Comparison of ENCODE assay signal across 12 cellular contexts in the genomic region with DNA sequence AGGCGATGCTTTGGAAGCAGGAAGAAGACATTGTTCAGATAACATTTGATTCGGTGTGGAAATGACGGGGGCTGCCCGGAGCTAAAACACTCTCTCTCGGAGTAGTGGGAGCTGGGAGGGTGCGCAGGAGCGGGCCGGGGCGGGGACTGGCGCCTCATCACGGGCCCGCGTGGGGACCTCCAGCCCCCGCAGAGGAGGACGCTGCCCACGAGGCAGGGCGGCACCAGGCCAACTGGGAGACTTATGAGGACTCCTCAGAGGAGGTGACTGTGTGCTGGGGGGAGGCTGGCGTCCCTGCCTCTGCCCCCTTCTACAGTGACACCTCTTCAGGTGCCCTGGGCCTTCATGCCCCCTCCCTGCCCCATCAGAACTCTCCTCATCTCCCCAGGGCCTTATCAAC. TPM values are rescaled to one million over a fixed set of nuclear protein-coding genes. Genes with fewer than 3 reads are reported as not detected.
DNase-seq lines count a peak whose midpoint lies in the region; ATAC-seq, FAIRE-seq and TF ChIP-seq lines count a peak whose summit lies in the region.
"Had no signal": no experiment of that assay in that cellular context is flagged by ENCODE, and none has a peak within 500 bp of the region (broad histone marks: within the 10 kb centered on the region; RNA-seq: fewer than 3 reads in every experiment).

No MANE protein-coding gene starts in this region.

- H3K4ac ChIP-seq in mesenchymal stem cell (ENCODE audit: low read depth in 1 of 2, low read length in 2 of 2): no peak overlapping the region

- H3K27ac Mint-ChIP-seq in T-helper 17 cell: no peak overlapping the region

- peaks cover 4% of the 10 kb centered on the region for H3K4me1 Mint-ChIP-seq in T-helper 17 cell

- H3K9ac ChIP-seq in endothelial cell of umbilical vein (replicated peaks; ENCODE audit: extremely low read depth, insufficient read depth, low read length) (peak overlapping the region; percentile 3), mesenchymal stem cell (ENCODE audit: low read length) (peak overlapping the region; percentile 77)

- no peaks in the 10 kb centered on the region for H3K9me3 ChIP-seq in T-helper 17 cell (ENCODE audit: control insufficient read depth, low read length, poor library complexity, severe bottlenecking)
- H3K9me3 ChIP-seq in endothelial cell of umbilical vein (replicated peaks; ENCODE audit: control insufficient read depth, insufficient read depth, low read length): no peaks in the 10 kb centered on the region
- H3K9me3 ChIP-seq in mesenchymal stem cell (ENCODE audit: control insufficient read depth, low read length): no peaks in the 10 kb centered on the region
- no peaks in the 10 kb centered on the region for H3K9me3 ChIP-seq in thoracic aorta
- H3K9me3 ChIP-seq: Caco-2 had no signal

- H2BK12ac ChIP-seq in mesenchymal stem cell (ENCODE audit: low read length in 2 of 2): no peak overlapping the region

- peaks cover 0 to 2% of the 10 kb centered on the region in 2 experiments for H3K27me3 ChIP-seq in endothelial cell of umbilical vein (ENCODE audit: control insufficient read depth in 2 of 2, insufficient read depth in 2 of 2, low read length in 2 of 2)
- H3K27me3 ChIP-seq in mesenchymal stem cell (ENCODE audit: control insufficient read depth in 1 of 2, insufficient read depth in 1 of 2, low read length in 2 of 2): no peaks in the 10 kb centered on the region
- no peaks in the 10 kb centered on the region for H3K27me3 ChIP-seq in thoracic aorta (replicated peaks; ENCODE audit: insufficient read depth)
- H3K27me3 ChIP-seq: cardiac muscle cell had no signal

- no peak overlapping the region for H2BK5ac ChIP-seq in mesenchymal stem cell (ENCODE audit: low read depth, low read length, poor library complexity, severe bottlenecking)

- no peak overlapping the region for H2AK5ac ChIP-seq in mesenchymal stem cell (ENCODE audit: low read length, severe bottlenecking)

- no peak overlapping the region for H4K8ac ChIP-seq in mesenchymal stem cell (ENCODE audit: low read length)

- H2AFZ ChIP-seq in endothelial cell of umbilical vein (ENCODE audit: low read depth, low read length): peak overlapping the region; percentile 90
- no peak overlapping the region for H2AFZ ChIP-seq in mesenchymal stem cell (ENCODE audit: low read depth, low read length)

- no peak overlapping the region for H4K91ac ChIP-seq in mesenchymal stem cell (ENCODE audit: low read length)

- no peaks in the 10 kb centered on the region for H3K79me2 ChIP-seq in endothelial cell of umbilical vein (ENCODE audit: control insufficient read depth, insufficient read depth, low read length)

- no peaks in the 10 kb centered on the region for H4K20me1 ChIP-seq in endothelial cell of umbilical vein (replicated peaks; ENCODE audit: control insufficient read depth, extremely low read depth, insufficient read depth, low read length)

- H3K4me3 ChIP-seq in endothelial cell of umbilical vein (replicated peaks in 1 of 3; ENCODE audit: insufficient read depth in 1 of 3, low read depth in 1 of 3, low read length in 3 of 3): peak overlapping the region in 2 of 3 experiments; percentile 14 to 32
- H3K4me3 ChIP-seq in mesenchymal stem cell (ENCODE audit: insufficient read depth in 1 of 2, low read depth in 1 of 2, low read length in 2 of 2): peak overlapping the region in 1 of 2 experiments; percentile 73
- peak overlapping the region; percentile 83 for H3K4me3 ChIP-seq in thoracic aorta
- H3K4me3 ChIP-seq: cardiac muscle cell had no signal

- H3K27ac ChIP-seq in endothelial cell of umbilical vein (ENCODE audit: insufficient read depth, low read depth, low read length): no peak overlapping the region
- no peak overlapping the region for H3K27ac ChIP-seq in mesenchymal stem cell (ENCODE audit: low read length, poor library complexity, severe bottlenecking)
- H3K27ac ChIP-seq in thoracic aorta: peak overlapping the region in 1 of 2 donors; percentile 49
- H3K27ac ChIP-seq: cardiac muscle cell had no signal

- DNase-seq in T-helper 17 cell (no peak), endothelial cell of umbilical vein (ENCODE audit: low read depth, low spot score) (no peak), mesenchymal stem cell (no peak), thoracic aorta (ENCODE audit: low spot score) (no peak), posterior vena cava (ENCODE audit: low spot score) (no peak), NCI-H510A treated with DMSO at 0.1 percent for 48 hours (lab: John Stamatoyannopoulos, UW) (no peak)
- DNase-seq: Caco-2; NCI-H2171; stimulated activated naive CD4-positive, alpha-beta T cell had no signal

- H3K79me1 ChIP-seq in mesenchymal stem cell (replicated peaks; ENCODE audit: low read length, poor library complexity, severe bottlenecking): no peaks in the 10 kb centered on the region

- TF ChIP-seq POLR2A in endothelial cell of umbilical vein (IDR thresholded peaks at IDR 0.05; ENCODE audit: low read depth, low read length): no peak

- no peak overlapping the region for H3K23ac ChIP-seq in mesenchymal stem cell (ENCODE audit: low read length in 2 of 2)

- H2BK15ac ChIP-seq in mesenchymal stem cell (ENCODE audit: low read depth, poor library complexity, severe bottlenecking): no peak overlapping the region

- intact Hi-C loops in endothelial cell of umbilical vein (cut with micrococcal nuclease): no loop called here
- intact Hi-C loops in posterior vena cava (cut with DNase I): no loop called here

- FAIRE-seq in endothelial cell of umbilical vein (lab: Jason Lieb, UNC): no peak

- 88% methylated on average over 11 of the region's 18 CpGs for WGBS in mesenchymal stem cell

- peaks cover 15% of the 10 kb centered on the region for H3K4me1 ChIP-seq in endothelial cell of umbilical vein (ENCODE audit: control insufficient read depth, extremely low read depth, insufficient read depth, low read length)
- no peaks in the 10 kb centered on the region for H3K4me1 ChIP-seq in mesenchymal stem cell (ENCODE audit: control insufficient read depth, insufficient read depth, low read depth, low read length)
- no peaks in the 10 kb centered on the region for H3K4me1 ChIP-seq in thoracic aorta (ENCODE audit: control insufficient read depth in 1 of 2, low read depth in 2 of 2)

- H3K27me3 Mint-ChIP-seq in T-helper 17 cell: peaks cover 45% of the 10 kb centered on the region

- CTCF ChIA-PET in endothelial cell of umbilical vein (lab: Charles Lee): no interaction called here

- H3K14ac ChIP-seq in mesenchymal stem cell (ENCODE audit: low read length in 2 of 2): no peak overlapping the region

- TF ChIP-seq CTCF in endothelial cell of umbilical vein (IDR thresholded peaks at IDR 0.05; ENCODE audit: extremely low read depth in 1 of 2, insufficient read depth in 1 of 2, low read depth in 1 of 2, low read length in 2 of 2) (no peak), thoracic aorta (IDR thresholded peaks at IDR 0.05) (no peak)

- no peaks in the 10 kb centered on the region for H3K36me3 ChIP-seq in endothelial cell of umbilical vein (ENCODE audit: control insufficient read depth in 2 of 2, extremely low read depth in 1 of 2, insufficient read depth in 2 of 2, low read length in 2 of 2)
- no peaks in the 10 kb centered on the region for H3K36me3 ChIP-seq in mesenchymal stem cell (ENCODE audit: control insufficient read depth in 1 of 2, insufficient read depth in 2 of 2, low read depth in 1 of 2, low read length in 2 of 2)
- H3K36me3 ChIP-seq in thoracic aorta: no peaks in the 10 kb centered on the region
- H3K36me3 ChIP-seq: cardiac muscle cell had no signal

- H3K4me2 ChIP-seq in endothelial cell of umbilical vein (ENCODE audit: insufficient read depth, low read length) (peak overlapping the region; percentile 77), mesenchymal stem cell (ENCODE audit: low read length, poor library complexity, severe bottlenecking) (no peak overlapping the region)

- POLR2A ChIA-PET in endothelial cell of umbilical vein (lab: Charles Lee): no interaction called here

- no peak overlapping the region for H2BK120ac ChIP-seq in mesenchymal stem cell (ENCODE audit: low read depth, low read length)

- H3K36me3 Mint-ChIP-seq in T-helper 17 cell (ENCODE audit: low read depth): no peaks in the 10 kb centered on the region

- H3K9me1 ChIP-seq in endothelial cell of umbilical vein (replicated peaks; ENCODE audit: control insufficient read depth, extremely low read depth, insufficient read depth, low read length): no peaks in the 10 kb centered on the region

- no TSS peak for BruUV-seq in endothelial cell of umbilical vein (replicated peaks; lab: Mats Ljungman, UMichigan)

- ATAC-seq in T-helper 17 cell (no peak), thoracic aorta (ENCODE audit: insufficient number of reproducible peaks, low FRiP score, low read depth) (no peak), HG02759 (IDR thresholded peaks at IDR 0.05; ENCODE audit: unreplicated experiment) (no peak), HG02870 (IDR thresholded peaks at IDR 0.05; ENCODE audit: unreplicated experiment) (no peak)

- no peak overlapping the region for H3K18ac ChIP-seq in mesenchymal stem cell (ENCODE audit: low read depth in 1 of 2, low read length in 2 of 2)

- dilution Hi-C loops in endothelial cell of umbilical vein (cut with MboI; ENCODE audit: extremely low pct_ligation_motif_present, low sequenced_read_pairs): no loop called here

- H3K4me3 Mint-ChIP-seq in T-helper 17 cell: peak overlapping the region; percentile 64

RNA-seq across cellular contexts. Expression of a gene that starts 15.2 kb away (rescaled TPM):
- total RNA-seq in T-helper 17 cell (under 1 TPM; 0.12 to 0.21 TPM), endothelial cell of umbilical vein (not detected in 2 replicates), thoracic aorta (1 to 10 TPM in 1 of 2 donors, under 1 TPM in 1; 0.68 to 1.6 TPM), posterior vena cava (1 to 10 TPM; 1.9 to 2.7 TPM)
- not detected in 2 replicates for polyA plus RNA-seq in endothelial cell of umbilical vein
- polyA plus RNA-seq in endothelial cell of umbilical vein (2011; cell fraction: cytosol; rRNA removed): not detected in 2 replicates
- not detected in 2 replicates for polyA plus RNA-seq in endothelial cell of umbilical vein (2011; cell fraction: nucleus; rRNA removed)
- polyA plus RNA-seq in endothelial cell of umbilical vein (2012): not detected in 2 replicates
- not detected in 2 replicates for polyA minus RNA-seq in endothelial cell of umbilical vein
- 0.51 TPM for polyA minus RNA-seq in endothelial cell of umbilical vein (2011; cell fraction: cytosol; rRNA and poly(A)+ RNA removed)
- not detected in 2 replicates for polyA minus RNA-seq in endothelial cell of umbilical vein (2011; cell fraction: nucleus; rRNA and poly(A)+ RNA removed)
- 0.01 TPM for polyA plus RNA-seq in mesenchymal stem cell (2013, experiment 1 of 2)
- polyA plus RNA-seq in mesenchymal stem cell (2013, experiment 2 of 2): not detected
- total RNA-seq: Caco-2 had no signal

RNA-seq across cellular contexts. Expression of a gene that starts 42.1 kb away (rescaled TPM):
- total RNA-seq in T-helper 17 cell: not detected
- not detected in 2 replicates for total RNA-seq in endothelial cell of umbilical vein
- not detected in 2 replicates for polyA plus RNA-seq in endothelial cell of umbilical vein
- not detected in 2 replicates for polyA plus RNA-seq in endothelial cell of umbilical vein (2011; cell fraction: cytosol; rRNA removed)
- polyA plus RNA-seq in endothelial cell of umbilical vein (2011; cell fraction: nucleus; rRNA removed): not detected in 2 replicates
- not detected in 2 replicates for polyA plus RNA-seq in endothelial cell of umbilical vein (2012)
- polyA minus RNA-seq in endothelial cell of umbilical vein: not detected in 2 replicates
- not detected for polyA minus RNA-seq in endothelial cell of umbilical vein (2011; cell fraction: cytosol; rRNA and poly(A)+ RNA removed)
- polyA minus RNA-seq in endothelial cell of umbilical vein (2011; cell fraction: nucleus; rRNA and poly(A)+ RNA removed): not detected in 2 replicates
- polyA plus RNA-seq in mesenchymal stem cell (2013, experiment 1 of 2): 0.25 TPM
- 0.26 TPM for polyA plus RNA-seq in mesenchymal stem cell (2013, experiment 2 of 2)
- 10 to 100 TPM; 12.1 to 27.6 TPM for total RNA-seq in thoracic aorta
- total RNA-seq in posterior vena cava: 10 to 100 TPM; 12.0 to 17.2 TPM
- total RNA-seq: Caco-2 had no signal

Comparison
In these comparisons a context has a peak if more than half of its experiments do, and no peak if none do; other contexts are left out.
1. RNA of a gene that starts 42.1 kb away (total RNA-seq): 12.1 to 27.6 TPM in thoracic aorta and 12.0 to 17.2 TPM in posterior vena cava; not detected in T-helper 17 cell and not detected in endothelial cell of umbilical vein; every median in the first group is over 10 times any median in the second.